Comparison of ENCODE assay signal across 19 cellular contexts in the genomic region with DNA sequence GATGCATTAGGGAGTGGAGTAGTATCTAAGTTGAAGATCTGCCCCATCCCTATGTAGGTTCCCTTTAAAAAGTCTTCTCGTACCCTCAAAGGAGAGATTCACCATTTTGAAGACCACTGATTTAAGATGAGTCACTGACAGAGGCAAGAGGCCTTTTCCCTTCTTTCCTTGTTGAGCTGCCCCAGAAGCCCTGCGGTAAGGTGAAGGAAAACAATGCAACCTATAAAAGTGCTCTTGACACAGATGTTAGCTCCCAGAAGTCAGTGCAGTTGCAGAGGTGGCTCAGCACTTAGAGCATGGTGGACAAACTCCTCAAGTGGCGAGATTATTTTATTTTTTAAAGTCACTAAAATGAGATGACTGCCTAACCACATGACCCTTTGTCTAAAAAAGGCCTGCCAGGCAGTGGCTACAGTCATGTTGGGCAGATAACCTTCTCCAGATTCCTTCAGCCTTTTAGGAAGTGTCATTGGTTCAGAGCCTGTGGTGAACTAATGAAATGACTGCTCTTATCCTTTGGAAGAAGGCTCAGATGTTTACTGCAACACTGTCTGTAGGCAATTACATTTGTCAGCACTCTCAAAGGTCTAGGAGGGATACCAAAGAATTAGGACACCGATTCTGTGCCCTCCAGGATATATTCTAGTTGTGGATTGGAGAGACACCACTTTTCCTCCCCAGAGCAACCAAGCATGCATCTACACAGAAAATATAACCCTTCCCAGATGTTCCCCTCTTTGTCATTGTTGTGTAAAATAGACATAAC.
DNase-seq lines count a peak whose midpoint lies in the region; ATAC-seq, FAIRE-seq and TF ChIP-seq lines count a peak whose summit lies in the region.
"Had no signal": no experiment of that assay in that cellular context is flagged by ENCODE, and none has a peak within 500 bp of the region (broad histone marks: within the 10 kb centered on the region; RNA-seq: fewer than 3 reads in every experiment).

No MANE protein-coding gene starts in this region.

- H3K79me2 ChIP-seq in PC-3 (ENCODE audit: low read length) (no peaks in the 10 kb centered on the region), GM12878 (ENCODE audit: control insufficient read depth, insufficient read depth, low read length) (peaks cover 56% of the 10 kb centered on the region)

- no peaks in the 10 kb centered on the region for H4K20me1 ChIP-seq in PC-3 (ENCODE audit: low read length)
- H4K20me1 ChIP-seq in GM12878 (ENCODE audit: control insufficient read depth, insufficient read depth): no peaks in the 10 kb centered on the region

- H3K36me3 ChIP-seq in PC-3 (ENCODE audit: low read depth, low read length) (no peaks in the 10 kb centered on the region), GM12878 (ENCODE audit: control insufficient read depth in 2 of 2, insufficient read depth in 2 of 2, low read length in 1 of 2) (no peaks in the 10 kb centered on the region), spleen (no peaks in the 10 kb centered on the region), BE2C (no peaks in the 10 kb centered on the region)
- H3K36me3 ChIP-seq: right lobe of liver, upper lobe of right lung had no signal

- RAD21 ChIA-PET in GM12878 (lab: Charles Lee; ENCODE audit: unreplicated experiment): no interaction called here

- H3K9me2 ChIP-seq in PC-3 (replicated peaks; ENCODE audit: low read length): no peaks in the 10 kb centered on the region

- no peak overlapping the region for H3K4me3 Mint-ChIP-seq in activated CD8-positive, alpha-beta memory T cell treated with anti-CD3 and anti-CD28 coated beads, Interleukin-2, amount 10 ng/mL, durations not matched to agents 7 days and 5 days
- H3K4me3 Mint-ChIP-seq: activated T-cell treated with anti-CD3 and anti-CD28 coated beads, Interleukin-2, amount 50 U/mL, for 4 hours had no signal

- H3K27ac ChIP-seq in PC-3 (ENCODE audit: low read length) (no peak overlapping the region), GM12878 (ENCODE audit: control insufficient read depth, insufficient read depth) (peak overlapping the region; percentile 41), spleen (peak overlapping the region in 5 of 8 donors; percentile 10 to 92 (median 81))
- H3K27ac ChIP-seq: hepatocyte, right lobe of liver, upper lobe of right lung had no signal

- H3K4me1 Mint-ChIP-seq in activated CD8-positive, alpha-beta memory T cell treated with anti-CD3 and anti-CD28 coated beads, Interleukin-2, amount 10 ng/mL, durations not matched to agents 7 days and 5 days: peaks cover 85% of the 10 kb centered on the region

- H3K9me3 ChIP-seq in PC-3 (ENCODE audit: low read length): no peaks in the 10 kb centered on the region
- H3K9me3 ChIP-seq in GM12878 (replicated peaks; ENCODE audit: control insufficient read depth, insufficient read depth, low read length): no peaks in the 10 kb centered on the region
- no peaks in the 10 kb centered on the region for H3K9me3 ChIP-seq in spleen
- H3K9me3 ChIP-seq in BE2C: no peaks in the 10 kb centered on the region
- H3K9me3 ChIP-seq: right lobe of liver, upper lobe of right lung had no signal

- TF ChIP-seq RAD21 in GM12878 (IDR thresholded peaks at IDR 0.05; ENCODE audit: insufficient read depth, low read depth, low read length): no peak

- no peak for FAIRE-seq in GM12878 (lab: Jason Lieb, UNC)

- H3K4me1 ChIP-seq in PC-3 (ENCODE audit: insufficient read depth, low read length) (no peaks in the 10 kb centered on the region), GM12878 (ENCODE audit: control insufficient read depth, insufficient read depth, low read length) (peaks cover 53% of the 10 kb centered on the region), spleen (peaks cover 31 to 88% (median 58%) of the 10 kb centered on the region in 6 donors), BE2C (peaks cover 11% of the 10 kb centered on the region)

- H3K4me2 ChIP-seq in PC-3 (ENCODE audit: low read length) (no peak overlapping the region), GM12878 (ENCODE audit: control insufficient read depth, insufficient read depth) (no peak overlapping the region)
- H3K4me2 ChIP-seq: hepatocyte had no signal

- peaks cover 2% of the 10 kb centered on the region for H3K9me3 Mint-ChIP-seq in activated CD8-positive, alpha-beta memory T cell treated with anti-CD3 and anti-CD28 coated beads, Interleukin-2, amount 10 ng/mL, durations not matched to agents 7 days and 5 days (ENCODE audit: low read depth)
- H3K9me3 Mint-ChIP-seq: activated T-cell treated with anti-CD3 and anti-CD28 coated beads, Interleukin-2, amount 50 U/mL, for 4 hours had no signal

- H3K27me3 ChIP-seq in PC-3 (ENCODE audit: low read length): no peaks in the 10 kb centered on the region
- no peaks in the 10 kb centered on the region for H3K27me3 ChIP-seq in GM12878 (replicated peaks in 1 of 2; ENCODE audit: control insufficient read depth in 2 of 2, insufficient read depth in 2 of 2, low read length in 1 of 2)
- H3K27me3 ChIP-seq in spleen (replicated peaks in 1 of 7): no peaks in the 10 kb centered on the region
- no peaks in the 10 kb centered on the region for H3K27me3 ChIP-seq in BE2C
- H3K27me3 ChIP-seq: hepatocyte, right lobe of liver, upper lobe of right lung had no signal

- no peaks in the 10 kb centered on the region for H3F3A ChIP-seq in PC-3 (ENCODE audit: low read length, unreplicated experiment)

- TF ChIP-seq EP300 in GM12878 (IDR thresholded peaks at IDR 0.05; ENCODE audit: borderline replicate concordance in 1 of 2, control insufficient read depth in 1 of 2, low read depth in 2 of 2, low read length in 2 of 2): no peak

- intact Hi-C loops in PC-3 (cut with micrococcal nuclease): no loop called here
- intact Hi-C loops in GM12878 (cut with micrococcal nuclease; ENCODE audit: unreplicated experiment): loop anchor here (2.0 to 5.0 kb wide), 2 partner anchors 57 to 89 kb away; partner anchors contain the start of gene ARID5B
- intact Hi-C loops in spleen (cut with DNase I; ENCODE audit: low total_unique reads): no loop called here

- POLR2A ChIA-PET in PC-3 (lab: Charles Lee; ENCODE audit: unreplicated experiment): no interaction called here
- POLR2A ChIA-PET in GM12878 (lab: Charles Lee): interaction anchor here (0.5 kb wide), 1 partner anchor 94 kb away, joined by 3 read pairs; no protein-coding TSS in a partner anchor

- no peak for ATAC-seq in activated CD8-positive, alpha-beta memory T cell treated with anti-CD3 and anti-CD28 coated beads, Interleukin-2, amount 10 ng/mL, durations not matched to agents 7 days and 5 days
- ATAC-seq in PC-3: peak; percentile 11
- ATAC-seq in GM12878: no peak
- ATAC-seq: activated T-cell treated with anti-CD3 and anti-CD28 coated beads, Interleukin-2, amount 50 U/mL, for 4 hours; right lobe of liver; upper lobe of right lung had no signal

- H3K4me3 ChIP-seq in PC-3 (ENCODE audit: low read length) (no peak overlapping the region), GM12878 (no peak overlapping the region), spleen (no peak overlapping the region), BE2C (ENCODE audit: low read depth, low read length) (no peak overlapping the region)
- H3K4me3 ChIP-seq: hepatocyte, right lobe of liver, upper lobe of right lung had no signal

- no peak for TF ChIP-seq POLR2A in GM12878 (IDR thresholded peaks at IDR 0.05; ENCODE audit: low read depth, low read length)
- no peak for TF ChIP-seq POLR2A in spleen (IDR thresholded peaks at IDR 0.05)

- peaks cover 35% of the 10 kb centered on the region for H3K36me3 Mint-ChIP-seq in activated CD8-positive, alpha-beta memory T cell treated with anti-CD3 and anti-CD28 coated beads, Interleukin-2, amount 10 ng/mL, durations not matched to agents 7 days and 5 days

- H2AFZ ChIP-seq in PC-3 (ENCODE audit: low read length) (no peak overlapping the region), GM12878 (ENCODE audit: control insufficient read depth, low read depth, low read length) (no peak overlapping the region)
- H2AFZ ChIP-seq: hepatocyte had no signal

- DNase-seq in activated CD8-positive, alpha-beta memory T cell treated with anti-CD3 and anti-CD28 coated beads, Interleukin-2, amount 10 ng/mL, durations not matched to agents 7 days and 5 days: no peak
- DNase-seq in activated CD8-positive, alpha-beta memory T cell treated with anti-CD3 and anti-CD28 coated beads, Interleukin-2, amount 50 U/mL, for 4 hours: no peak
- no peak for DNase-seq in PC-3
- DNase-seq in GM12878 (ENCODE audit: low read depth, low spot score): no peak
- DNase-seq in spleen: no peak
- no peak for DNase-seq in NCI-H82 treated with DMSO at 0.1 percent for 48 hours (lab: John Stamatoyannopoulos, UW; ENCODE audit: unreplicated experiment)
- DNase-seq in BE2C: no peak
- DNase-seq in GDM1 (lab: John Stamatoyannopoulos, UW): no peak
- DNase-seq: ACHN; activated CD4-positive, CD25-positive, alpha-beta regulatory T cell; activated T-cell treated with anti-CD3 and anti-CD28 coated beads, Interleukin-2, amount 50 U/mL, for 4 hours; MV-4-11; NCI-H2029 treated with DMSO at 0.1 percent for 48 hours; NCI-H526; right lobe of liver; RPMI8226; stimulated activated CD4-positive, alpha-beta T cell treated with anti-CD3 and anti-CD28 coated beads, Interleukin-4, amount 100 ng/mL, for 4 hours; upper lobe of right lung had no signal

- SMC1A ChIA-PET in GM12878 (lab: Charles Lee; ENCODE audit: uncharacterized antibody, unreplicated experiment): interaction anchor here (0.9 to 3.3 kb wide), 4 partner anchors 8 to 83 kb away, joined by 3 to 13 read pairs (median 6); no protein-coding TSS in a partner anchor

- no peaks in the 10 kb centered on the region for H3K27me3 Mint-ChIP-seq in activated CD8-positive, alpha-beta memory T cell treated with anti-CD3 and anti-CD28 coated beads, Interleukin-2, amount 10 ng/mL, durations not matched to agents 7 days and 5 days

- peak overlapping the region; percentile 47 for H3K27ac Mint-ChIP-seq in activated CD8-positive, alpha-beta memory T cell treated with anti-CD3 and anti-CD28 coated beads, Interleukin-2, amount 10 ng/mL, durations not matched to agents 7 days and 5 days

- no TSS peak for BruUV-seq in PC-3 (replicated peaks; lab: Mats Ljungman, UMichigan)
- no TSS peak for BruUV-seq in GM12878 (replicated peaks; lab: Mats Ljungman, UMichigan)

- CTCF ChIA-PET in activated CD8-positive, alpha-beta memory T cell treated with anti-CD3 and anti-CD28 coated beads, Interleukin-2, amount 10 ng/mL, durations not matched to agents 7 days and 5 days (lab: Charles Lee): interaction anchor here (1.1 to 1.2 kb wide), 2 partner anchors 78 to 274 kb away, joined by 3 read pairs; no protein-coding TSS in a partner anchor
- CTCF ChIA-PET in PC-3 (lab: Charles Lee) (no interaction called here), GM12878 (lab: Yijun Ruan, JAX) (interaction anchor here (1.3 kb wide), 1 partner anchor 89 kb away, joined by 3 read pairs; the partner anchor contains the start of gene ARID5B)

- no peak overlapping the region for H3K9ac ChIP-seq in PC-3 (ENCODE audit: low read length)
- H3K9ac ChIP-seq in GM12878 (ENCODE audit: control insufficient read depth, insufficient read depth, low read length): no peak overlapping the region

- in situ Hi-C loops in GM12878 (cut with MboI): no loop called here

- no peak for TF ChIP-seq CTCF in PC-3 (conservative IDR thresholded peaks at IDR 0.05; ENCODE audit: low read depth, low read length)
- no peak for TF ChIP-seq CTCF in GM12878 (IDR thresholded peaks at IDR 0.05 in 2 of 3, conservative IDR thresholded peaks at IDR 0.05 in 1 of 3; ENCODE audit: control insufficient read depth in 2 of 3, extremely low read depth in 1 of 3, insufficient read depth in 1 of 3, low read depth in 3 of 3, low read length in 3 of 3)
- no peak for TF ChIP-seq CTCF in spleen (IDR thresholded peaks at IDR 0.05 in 8 of 11, conservative IDR thresholded peaks at IDR 0.05 in 3 of 11)
- no peak for TF ChIP-seq CTCF in BE2C (IDR thresholded peaks at IDR 0.05; ENCODE audit: low read depth, low read length)

- WGBS in GM12878 (ENCODE audit: insufficient coverage, insufficient replicate concordance, low lambda C conversion rate, missing lambda C conversion rate): 97% methylated on average over 4 of the region's 4 CpGs
- WGBS in spleen, 5 donors: 93 to 97% (median 94%) methylated on average over 4 of the region's 4 CpGs
